1 cellular context compared by ENCODE assay signal in genomic region chr14:23559921-23560520, GRCh38.
TF ChIP-seq lines count a peak whose summit lies in the region.

No MANE protein-coding gene starts in this region.

TF ChIP-seq in HepG2, 621 proteins besides CTCF, POLR2A, EP300 and RAD21 (continues in another document):
- peak; percentile 50; the same call in 1 of the 2 replicates for TF ChIP-seq BRD4 (CRISPR knock-in tag; IDR thresholded peaks at IDR 0.05)
- no peak for TF ChIP-seq KLF11 (CRISPR knock-in tag; IDR thresholded peaks at IDR 0.05)
- TF ChIP-seq ZNF713 (CRISPR knock-in tag; IDR thresholded peaks at IDR 0.05) = no peak
- no peak for TF ChIP-seq LCORL (IDR thresholded peaks at IDR 0.05)
- no peak for TF ChIP-seq LCORL (CRISPR knock-in tag; IDR thresholded peaks at IDR 0.05)
- 0 out of 2 replicates have a peak, but pooled peaks have one; percentile 33 for TF ChIP-seq CREB1 (IDR thresholded peaks at IDR 0.05)
- TF ChIP-seq CREB1 (CRISPR knock-in tag; IDR thresholded peaks at IDR 0.05) = no peak
- no peak for TF ChIP-seq WIZ (CRISPR knock-in tag; IDR thresholded peaks at IDR 0.05)
- TF ChIP-seq TCF7 (IDR thresholded peaks at IDR 0.05; ENCODE audit: low read depth) = no peak
- peak; percentile 31; the same call in 1 of the 2 replicates for TF ChIP-seq ZNF318 (CRISPR knock-in tag; IDR thresholded peaks at IDR 0.05)
- TF ChIP-seq ATF7 (IDR thresholded peaks at IDR 0.05) = peak; percentile 81
- no peak for TF ChIP-seq ATF7 (CRISPR knock-in tag; IDR thresholded peaks at IDR 0.05)
- 0 out of 2 replicates have a peak, but pooled peaks have one; percentile 19 for TF ChIP-seq NFE2L1 (CRISPR knock-in tag; IDR thresholded peaks at IDR 0.05; ENCODE audit: borderline replicate concordance)
- peak; percentile 34; the same call in 1 of the 2 replicates for TF ChIP-seq HDAC1 (CRISPR knock-in tag; IDR thresholded peaks at IDR 0.05)
- no peak for TF ChIP-seq NR3C1 (CRISPR knock-in tag; IDR thresholded peaks at IDR 0.05)
- TF ChIP-seq ZMYM4 (CRISPR knock-in tag; IDR thresholded peaks at IDR 0.05) = no peak
- TF ChIP-seq MYNN (CRISPR knock-in tag; IDR thresholded peaks at IDR 0.05; ENCODE audit: low read depth) = 0 out of 2 replicates have a peak, but pooled peaks have one; percentile 14
- 0 out of 2 replicates have a peak, but pooled peaks have one; percentile 9 for TF ChIP-seq HNF4A (CRISPR knock-in tag; IDR thresholded peaks at IDR 0.05)
- TF ChIP-seq TRAFD1 (CRISPR knock-in tag; IDR thresholded peaks at IDR 0.05; ENCODE audit: borderline replicate concordance) = no peak
- TF ChIP-seq ZBTB38 (CRISPR knock-in tag; IDR thresholded peaks at IDR 0.05) = 0 out of 2 replicates have a peak, but pooled peaks have one; percentile 3
- TF ChIP-seq TMF1 (CRISPR knock-in tag; IDR thresholded peaks at IDR 0.05; ENCODE audit: low read depth) = peak; percentile 67; the same call in 1 of the 2 replicates
- 0 out of 2 replicates have a peak, but pooled peaks have one; percentile 73 for TF ChIP-seq SMAD1 (CRISPR knock-in tag; IDR thresholded peaks at IDR 0.05; ENCODE audit: borderline replicate concordance, low read depth)
- TF ChIP-seq ZBTB40 (IDR thresholded peaks at IDR 0.05) = no peak
- TF ChIP-seq ZBTB40 (CRISPR knock-in tag; IDR thresholded peaks at IDR 0.05) = no peak
- no peak for TF ChIP-seq BORCS8-MEF2B (CRISPR knock-in tag; IDR thresholded peaks at IDR 0.05)
- no peak for TF ChIP-seq MNT (IDR thresholded peaks at IDR 0.05)
- no peak; the same call in 1 of the 2 replicates for TF ChIP-seq ZNF468 (CRISPR knock-in tag; IDR thresholded peaks at IDR 0.05)
- TF ChIP-seq TAF1 (CRISPR knock-in tag; IDR thresholded peaks at IDR 0.05) = 0 out of 2 replicates have a peak, but pooled peaks have one; percentile 12
- TF ChIP-seq BCL3 (CRISPR knock-in tag; IDR thresholded peaks at IDR 0.05) = peak; percentile 17; the same call in 1 of the 2 replicates
- 0 out of 2 replicates have a peak, but pooled peaks have one; percentile 4 for TF ChIP-seq ZNF503 (CRISPR knock-in tag; IDR thresholded peaks at IDR 0.05)
- TF ChIP-seq ZSCAN22 (CRISPR knock-in tag; IDR thresholded peaks at IDR 0.05) = no peak
- TF ChIP-seq NCOR1 (IDR thresholded peaks at IDR 0.05; ENCODE audit: borderline replicate concordance, low read length) = no peak
- TF ChIP-seq POLR2G (IDR thresholded peaks at IDR 0.05; ENCODE audit: low read depth, low read length) = peak; percentile 47; the same call in 1 of the 2 replicates
- TF ChIP-seq HOXA9 (CRISPR knock-in tag; IDR thresholded peaks at IDR 0.05; ENCODE audit: borderline replicate concordance) = 0 out of 2 replicates have a peak, but pooled peaks have one; percentile 34
- TF ChIP-seq PITX1 (CRISPR knock-in tag; IDR thresholded peaks at IDR 0.05) = 0 out of 2 replicates have a peak, but pooled peaks have one; percentile 22
